Comparison of ENCODE assay signal across 8 cellular contexts in the genomic region with DNA sequence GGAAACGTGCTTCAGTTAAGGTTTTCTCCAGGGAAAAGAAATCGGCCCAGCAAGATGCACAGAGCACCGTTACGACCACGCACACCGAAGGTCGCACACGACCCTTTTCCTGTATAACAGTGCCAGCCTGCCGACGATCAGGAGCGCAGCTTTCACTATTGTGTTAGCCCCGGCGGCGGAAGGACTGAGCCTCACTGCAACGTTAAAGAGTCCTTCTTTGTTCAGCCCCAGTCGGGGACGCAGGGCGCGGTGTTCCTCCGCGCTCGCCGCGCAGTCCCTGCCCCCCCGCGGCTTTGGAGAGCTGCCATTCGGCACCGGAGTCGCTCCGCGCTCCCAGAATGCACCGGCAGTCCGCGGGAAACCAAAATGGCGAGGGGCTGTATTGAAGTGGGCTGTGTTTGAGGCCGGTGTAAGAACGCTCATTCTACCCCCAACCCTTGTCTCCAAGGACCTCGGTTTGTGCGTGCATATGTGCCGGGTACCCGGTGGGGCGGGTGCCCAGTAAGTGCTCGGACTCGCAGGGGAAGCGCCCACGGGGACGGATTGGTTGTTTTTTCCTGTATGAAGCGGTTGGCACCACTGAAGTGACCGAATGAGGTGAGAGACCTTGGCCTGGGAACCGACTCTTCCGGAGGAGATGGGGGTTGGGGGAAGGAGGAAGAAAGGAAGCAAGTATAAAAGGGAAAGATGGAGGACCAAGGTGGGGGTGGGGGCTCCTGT. TPM values are rescaled to one million over a fixed set of nuclear protein-coding genes. Genes with fewer than 3 reads are reported as not detected.
DNase-seq lines count a peak whose midpoint lies in the region; ATAC-seq, FAIRE-seq and TF ChIP-seq lines count a peak whose summit lies in the region.

A gene (plus strand): TSS at position 349 of the 720 bp plus-strand sequence. CDS start 244 bp downstream, at position 593.

- H3K4me3 Mint-ChIP-seq in activated naive CD8-positive, alpha-beta T cell treated with anti-CD3 and anti-CD28 coated beads, Interleukin-2, amount 50 U/mL, for 24 hours: peak within 1 kb of the TSS; percentile 97

- H3K9me3 ChIP-seq in cardiac muscle cell (ENCODE audit: low read depth): no peaks in the 10 kb centered on the region
- H3K9me3 ChIP-seq in parathyroid adenoma (ENCODE audit: control insufficient read depth, low read length): no peaks in the 10 kb centered on the region
- no peaks in the 10 kb centered on the region for H3K9me3 ChIP-seq in tibial artery

- peaks cover 19% of the 10 kb centered on the region for H3K79me2 ChIP-seq in parathyroid adenoma

- H3K9me3 Mint-ChIP-seq in activated naive CD8-positive, alpha-beta T cell treated with anti-CD3 and anti-CD28 coated beads, Interleukin-2, amount 50 U/mL, for 24 hours: no peaks in the 10 kb centered on the region

- peak within 1 kb of the TSS; percentile 19 for H3K9ac ChIP-seq in parathyroid adenoma

- intact Hi-C loops in tibial artery (cut with DNase I; ENCODE audit: low total_unique reads): no loop called here

- H3K4me1 ChIP-seq in cardiac muscle cell (ENCODE audit: low read depth): peaks cover 16% of the 10 kb centered on the region
- H3K4me1 ChIP-seq in parathyroid adenoma: no peaks in the 10 kb centered on the region
- H3K4me1 ChIP-seq in tibial artery: peaks cover 0 to 27% (median 12%) of the 10 kb centered on the region in 4 donors

- peaks cover 16% of the 10 kb centered on the region for H3K36me3 Mint-ChIP-seq in activated naive CD8-positive, alpha-beta T cell treated with anti-CD3 and anti-CD28 coated beads, Interleukin-2, amount 50 U/mL, for 24 hours (ENCODE audit: low read depth)

- H3K27me3 ChIP-seq in cardiac muscle cell: no peaks in the 10 kb centered on the region
- no peaks in the 10 kb centered on the region for H3K27me3 ChIP-seq in parathyroid adenoma (ENCODE audit: control insufficient read depth, insufficient read depth, low read length)
- no peaks in the 10 kb centered on the region for H3K27me3 ChIP-seq in tibial artery

- H3K4me2 ChIP-seq in parathyroid adenoma (ENCODE audit: low read length): peak within 1 kb of the TSS; percentile 93

- H3K4me1 Mint-ChIP-seq in activated naive CD8-positive, alpha-beta T cell treated with anti-CD3 and anti-CD28 coated beads, Interleukin-2, amount 50 U/mL, for 24 hours: peaks cover 46% of the 10 kb centered on the region

- peak within 1 kb of the TSS; percentile 64 for H3K4me3 ChIP-seq in cardiac muscle cell
- peak within 1 kb of the TSS; percentile 99 for H3K4me3 ChIP-seq in parathyroid adenoma (ENCODE audit: low read depth, low read length)
- peak within 1 kb of the TSS; percentile 68 to 79 for H3K4me3 ChIP-seq in tibial artery

- peak within 1 kb of the TSS; percentile 96 for H2AFZ ChIP-seq in parathyroid adenoma

- peak; percentile 72 for ATAC-seq in HG02840 (IDR thresholded peaks at IDR 0.05; ENCODE audit: low FRiP score, unreplicated experiment)
- peak; percentile 94 for ATAC-seq in activated naive CD8-positive, alpha-beta T cell treated with anti-CD3 and anti-CD28 coated beads, Interleukin-2, amount 50 U/mL, for 24 hours

- TF ChIP-seq POLR2A in GM12892 (IDR thresholded peaks at IDR 0.05; ENCODE audit: low read depth, low read length): peak; percentile 99

- no peaks in the 10 kb centered on the region for H3K27me3 Mint-ChIP-seq in activated naive CD8-positive, alpha-beta T cell treated with anti-CD3 and anti-CD28 coated beads, Interleukin-2, amount 50 U/mL, for 24 hours

- no peaks in the 10 kb centered on the region for H3K36me3 ChIP-seq in cardiac muscle cell
- no peaks in the 10 kb centered on the region for H3K36me3 ChIP-seq in parathyroid adenoma (ENCODE audit: control insufficient read depth, insufficient read depth, low read length)
- H3K36me3 ChIP-seq in tibial artery: no peaks in the 10 kb centered on the region

- peak; percentile 94 for FAIRE-seq in GM12892 (lab: Jason Lieb, UNC)

- peak within 1 kb of the TSS; percentile 93 for H3K27ac Mint-ChIP-seq in activated naive CD8-positive, alpha-beta T cell treated with anti-CD3 and anti-CD28 coated beads, Interleukin-2, amount 50 U/mL, for 24 hours

- TF ChIP-seq CTCF in cardiac muscle cell (IDR thresholded peaks at IDR 0.05; ENCODE audit: low read depth, low read length): no peak
- TF ChIP-seq CTCF in parathyroid adenoma (IDR thresholded peaks at IDR 0.05): no peak
- TF ChIP-seq CTCF in tibial artery (IDR thresholded peaks at IDR 0.05): no peak

- DNase-seq in GM12892 (ENCODE audit: insufficient read length): peak; percentile 65
- DNase-seq in NCI-H1436 treated with DMSO at 0.1 percent for 48 hours (lab: John Stamatoyannopoulos, UW): peak; percentile 73
- peak; percentile 86 for DNase-seq in T follicular helper cell (ENCODE audit: low read depth)
- peak; percentile 95 for DNase-seq in activated naive CD8-positive, alpha-beta T cell treated with anti-CD3 and anti-CD28 coated beads, Interleukin-2, amount 50 U/mL, for 24 hours
- DNase-seq in cardiac muscle cell (ENCODE audit: low read depth in 1 of 2, low spot score in 1 of 2): peak; percentile 99
- DNase-seq in tibial artery: peak; percentile 91 to 95

- peak within 1 kb of the TSS; percentile 97 for H3K27ac ChIP-seq in cardiac muscle cell
- peak within 1 kb of the TSS; percentile 66 for H3K27ac ChIP-seq in parathyroid adenoma
- peak within 1 kb of the TSS; percentile 63 to 71 for H3K27ac ChIP-seq in tibial artery

RNA-seq across cellular contexts. Expression of the gene that starts here (rescaled TPM):
- 36.2 TPM for polyA plus RNA-seq in GM12892 (2012; ENCODE audit: missing spikeins)
- total RNA-seq in cardiac muscle cell: 28.3 and 37.9 TPM in 2 replicates
- polyA plus RNA-seq in cardiac muscle cell: 70.9 and 88.6 TPM in 2 replicates

Comparison
In these comparisons a context has a peak if more than half of its experiments do, and no peak if none do; other contexts are left out.
1. Peak in every context shown above with its lines: DNase-seq, ATAC-seq, H3K4me3 ChIP-seq and H3K27ac ChIP-seq.